17 cellular contexts compared by ENCODE assay signal in the genomic region with DNA sequence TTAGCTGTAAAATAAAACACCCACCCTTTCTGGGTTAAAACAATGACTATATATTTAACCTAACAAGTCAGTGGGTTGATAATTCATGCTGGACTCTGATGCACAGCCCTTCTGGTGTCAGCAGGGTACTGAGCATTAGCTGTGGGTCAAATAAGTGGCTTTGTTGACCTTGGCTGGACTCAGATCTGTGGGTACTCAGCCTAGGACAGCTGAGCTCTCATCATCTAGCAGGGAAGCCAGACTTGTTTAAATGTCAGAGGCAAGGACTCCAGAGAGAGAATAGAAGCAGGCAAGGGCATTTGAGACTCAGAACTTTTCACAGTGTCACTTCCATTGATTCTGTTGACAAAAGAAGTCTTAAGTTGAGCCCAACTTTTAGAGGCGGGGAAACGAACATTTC.
DNase-seq lines count a peak whose midpoint lies in the region; ATAC-seq, FAIRE-seq and TF ChIP-seq lines count a peak whose summit lies in the region.
"Had no signal": no experiment of that assay in that cellular context is flagged by ENCODE, and none has a peak within 500 bp of the region (broad histone marks: within the 10 kb centered on the region; RNA-seq: fewer than 3 reads in every experiment).

No MANE protein-coding gene starts in this region.

- no peaks in the 10 kb centered on the region for H3K79me2 ChIP-seq in H1 (ENCODE audit: control insufficient read depth in 1 of 2, insufficient read depth in 2 of 2, low read length in 2 of 2)
- no peaks in the 10 kb centered on the region for H3K79me2 ChIP-seq in neural progenitor cell (ENCODE audit: low read depth)

- H3K23me2 ChIP-seq in H1 (ENCODE audit: low read depth, low read length), result no peaks in the 10 kb centered on the region

- no peak for TF ChIP-seq EP300 in H1 (IDR thresholded peaks at IDR 0.05; ENCODE audit: borderline replicate concordance in 1 of 2, low read depth in 2 of 2, low read length in 2 of 2)

- no peaks in the 10 kb centered on the region for H3K4me1 ChIP-seq in right atrium auricular region
- no peaks in the 10 kb centered on the region for H3K4me1 ChIP-seq in H1 (replicated peaks in 1 of 4; ENCODE audit: control insufficient read depth in 3 of 4, insufficient read depth in 4 of 4, low read length in 3 of 4)
- H3K4me1 ChIP-seq in neural progenitor cell, result no peaks in the 10 kb centered on the region

- H3K36me3 Mint-ChIP-seq in neural progenitor cell, result no peaks in the 10 kb centered on the region
- no peaks in the 10 kb centered on the region for H3K36me3 Mint-ChIP-seq in activated T-cell treated with anti-CD3 and anti-CD28 coated beads, Interleukin-2, amount 50 U/mL, for 24 hours (ENCODE audit: low read depth)
- H3K36me3 Mint-ChIP-seq: CD4-positive, alpha-beta memory T cell had no signal

- no peak overlapping the region for H3K4me3 ChIP-seq in right atrium auricular region
- H3K4me3 ChIP-seq in H1 (ENCODE audit: extremely low read depth in 1 of 4, insufficient read depth in 2 of 4, low read depth in 3 of 4, low read length in 4 of 4), result no peak overlapping the region
- H3K4me3 ChIP-seq in neural progenitor cell, result no peak overlapping the region

- DNase-seq in left ventricle myocardium superior (no peak), right atrium auricular region (ENCODE audit: low spot score) (no peak), H1 (ENCODE audit: low read depth in 1 of 2, low spot score in 2 of 2) (no peak), neural progenitor cell (ENCODE audit: low spot score) (peak; percentile 4)
- no peak for DNase-seq in activated T-cell treated with anti-CD3 and anti-CD28 coated beads, Interleukin-2, amount 50 U/mL, for 24 hours
- DNase-seq: C1 segment of cervical spinal cord; Calu3; CD4-positive, alpha-beta memory T cell; COR-L47; DMS53; DMS79 treated with DMSO at 0.1 percent for 48 hours; GF-D8; H9 had no signal

- H3K9ac ChIP-seq in H1 (replicated peaks in 1 of 4; ENCODE audit: extremely low read depth in 1 of 4, low read depth in 3 of 4, low read length in 3 of 4) (no peak overlapping the region), neural progenitor cell (no peak overlapping the region)

- no peak overlapping the region for H3K4ac ChIP-seq in H1 (replicated peaks; ENCODE audit: insufficient read length, low read depth, low read length)

- no peak for FAIRE-seq in H1 (lab: Jason Lieb, UNC)
- FAIRE-seq: GM12891, GM19239 had no signal

- ATAC-seq in left ventricle myocardium superior, result peak; percentile 38
- ATAC-seq in GM21737 (IDR thresholded peaks at IDR 0.05; ENCODE audit: unreplicated experiment), result no peak
- ATAC-seq: HCT116 had no signal

- no peaks in the 10 kb centered on the region for H3F3A ChIP-seq in neural progenitor cell (ENCODE audit: low read depth)

- no peak overlapping the region for H2BK15ac ChIP-seq in H1 (ENCODE audit: low read length)

- no peak overlapping the region for H3K56ac ChIP-seq in H1 (replicated peaks; ENCODE audit: insufficient read length, low read depth, low read length)

- no peak overlapping the region for H2BK5ac ChIP-seq in H1 (ENCODE audit: low read depth, low read length)

- no peaks in the 10 kb centered on the region for H3K4me1 Mint-ChIP-seq in neural progenitor cell
- H3K4me1 Mint-ChIP-seq in activated T-cell treated with anti-CD3 and anti-CD28 coated beads, Interleukin-2, amount 50 U/mL, for 24 hours (ENCODE audit: low read depth), result no peaks in the 10 kb centered on the region
- H3K4me1 Mint-ChIP-seq: CD4-positive, alpha-beta memory T cell; H9 had no signal

- no peak overlapping the region for H3K23ac ChIP-seq in H1 (ENCODE audit: insufficient read length)

- POLR2A ChIA-PET in H1 (lab: Charles Lee; ENCODE audit: partially characterized antibody), result no interaction called here

- no peak overlapping the region for H3K27ac Mint-ChIP-seq in neural progenitor cell
- H3K27ac Mint-ChIP-seq in activated T-cell treated with anti-CD3 and anti-CD28 coated beads, Interleukin-2, amount 50 U/mL, for 24 hours, result no peak overlapping the region
- H3K27ac Mint-ChIP-seq: CD4-positive, alpha-beta memory T cell; H9 had no signal

- no peaks in the 10 kb centered on the region for H3K36me3 ChIP-seq in right atrium auricular region
- no peaks in the 10 kb centered on the region for H3K36me3 ChIP-seq in H1 (ENCODE audit: control insufficient read depth in 2 of 4, insufficient read depth in 4 of 4, low read length in 3 of 4)
- no peaks in the 10 kb centered on the region for H3K36me3 ChIP-seq in neural progenitor cell

- H3K27me3 Mint-ChIP-seq in neural progenitor cell (ENCODE audit: insufficient read depth, low read depth), result no peaks in the 10 kb centered on the region
- no peaks in the 10 kb centered on the region for H3K27me3 Mint-ChIP-seq in activated T-cell treated with anti-CD3 and anti-CD28 coated beads, Interleukin-2, amount 50 U/mL, for 24 hours
- H3K27me3 Mint-ChIP-seq: CD4-positive, alpha-beta memory T cell had no signal

- H4K5ac ChIP-seq in H1 (ENCODE audit: insufficient read length, low read depth, low read length), result no peak overlapping the region

- H2BK12ac ChIP-seq in H1 (ENCODE audit: low read depth, low read length), result no peak overlapping the region

- H4K91ac ChIP-seq in H1 (replicated peaks; ENCODE audit: insufficient read length, low read length), result no peak overlapping the region

- CTCF ChIA-PET in H1 (lab: Charles Lee; ENCODE audit: partially characterized antibody), result no interaction called here

- intact Hi-C loops in left ventricle myocardium superior (cut with micrococcal nuclease), result no loop called here

- H3K18ac ChIP-seq in H1 (ENCODE audit: extremely low read depth, low read length), result no peak overlapping the region

- H3K14ac ChIP-seq in H1 (ENCODE audit: insufficient read length), result no peak overlapping the region

- H2AFZ ChIP-seq in H1 (ENCODE audit: low read length) (peak overlapping the region; percentile 87), neural progenitor cell (replicated peaks) (no peak overlapping the region)

- H3K4me2 ChIP-seq in H1 (ENCODE audit: insufficient read depth in 1 of 2, low read depth in 2 of 2, low read length in 2 of 2) (no peak overlapping the region), neural progenitor cell (no peak overlapping the region)

- no peak overlapping the region for H2BK20ac ChIP-seq in H1 (ENCODE audit: low read length)

- H2AK5ac ChIP-seq in H1 (ENCODE audit: low read depth, low read length), result no peak overlapping the region

- no peak for TF ChIP-seq RAD21 in H1 (IDR thresholded peaks at IDR 0.05 in 1 of 2, conservative IDR thresholded peaks at IDR 0.05 in 1 of 2; ENCODE audit: low read depth in 2 of 2, low read length in 2 of 2)

- H3K27ac ChIP-seq in right atrium auricular region, result no peak overlapping the region
- no peak overlapping the region for H3K27ac ChIP-seq in H1 (ENCODE audit: low read depth, low read length)
- H3K27ac ChIP-seq in neural progenitor cell, result no peak overlapping the region

- H4K8ac ChIP-seq in H1 (ENCODE audit: extremely low read depth, insufficient read depth, low read length), result no peak overlapping the region

- no peak for TF ChIP-seq POLR2A in H1 (IDR thresholded peaks at IDR 0.05; ENCODE audit: control extremely low read depth in 1 of 2, low read depth in 2 of 2, low read length in 2 of 2)

- H3K27me3 ChIP-seq in right atrium auricular region (no peaks in the 10 kb centered on the region), H1 (replicated peaks in 1 of 4; ENCODE audit: control insufficient read depth in 3 of 4, extremely low read depth in 1 of 4, insufficient read depth in 3 of 4, low read length in 3 of 4) (no peaks in the 10 kb centered on the region), neural progenitor cell (no peaks in the 10 kb centered on the region)

- TF ChIP-seq CTCF in right atrium auricular region (IDR thresholded peaks at IDR 0.05) (no peak), H1 (IDR thresholded peaks at IDR 0.05; ENCODE audit: control extremely low read depth in 1 of 3, insufficient read depth in 1 of 3, low read depth in 1 of 3, low read length in 3 of 3) (no peak), neural progenitor cell (IDR thresholded peaks at IDR 0.05) (no peak)

- peaks cover 2% of the 10 kb centered on the region for H3K9me3 Mint-ChIP-seq in neural progenitor cell
- peaks cover 45% of the 10 kb centered on the region for H3K9me3 Mint-ChIP-seq in activated T-cell treated with anti-CD3 and anti-CD28 coated beads, Interleukin-2, amount 50 U/mL, for 24 hours
- H3K9me3 Mint-ChIP-seq: H9 had no signal

- H3K4me3 Mint-ChIP-seq in neural progenitor cell, result no peak overlapping the region
- no peak overlapping the region for H3K4me3 Mint-ChIP-seq in activated T-cell treated with anti-CD3 and anti-CD28 coated beads, Interleukin-2, amount 50 U/mL, for 24 hours
- H3K4me3 Mint-ChIP-seq: CD4-positive, alpha-beta memory T cell; H9 had no signal

- no peak overlapping the region for H2BK120ac ChIP-seq in H1 (replicated peaks; ENCODE audit: low read depth, low read length)

- H3K9me3 ChIP-seq in right atrium auricular region (no peaks in the 10 kb centered on the region), H1 (ENCODE audit: insufficient read depth in 2 of 2, low read depth in 1 of 2, low read length in 1 of 2) (no peaks in the 10 kb centered on the region), neural progenitor cell (ENCODE audit: low read depth) (no peaks in the 10 kb centered on the region)

- WGBS in H1 (ENCODE audit: extremely low coverage in 1 of 2, insufficient coverage in 1 of 2, insufficient read length in 1 of 2, insufficient replicate concordance in 2 of 2, low coverage in 1 of 2, low lambda C conversion rate in 2 of 2, missing lambda C conversion rate in 1 of 2), 2 experiments, result 100% methylated on average over 2 of the region's 2 CpGs; no CpG with 5 or more reads in 1 of the 2 experiments

- no peaks in the 10 kb centered on the region for H3K79me1 ChIP-seq in H1 (ENCODE audit: low read depth, low read length)

- H4K20me1 ChIP-seq in H1 (replicated peaks in 1 of 2; ENCODE audit: control insufficient read depth in 1 of 2, insufficient read depth in 2 of 2, low read length in 2 of 2) (no peaks in the 10 kb centered on the region), neural progenitor cell (ENCODE audit: low read depth) (no peaks in the 10 kb centered on the region)

TF ChIP-seq in H1, 55 proteins besides CTCF, POLR2A, EP300 and RAD21:
- no peak for TF ChIP-seq POLR2AphosphoS5 (IDR thresholded peaks at IDR 0.05; ENCODE audit: low read depth, low read length)
